Comparison of ENCODE assay signal across 28 cellular contexts in the genomic region with DNA sequence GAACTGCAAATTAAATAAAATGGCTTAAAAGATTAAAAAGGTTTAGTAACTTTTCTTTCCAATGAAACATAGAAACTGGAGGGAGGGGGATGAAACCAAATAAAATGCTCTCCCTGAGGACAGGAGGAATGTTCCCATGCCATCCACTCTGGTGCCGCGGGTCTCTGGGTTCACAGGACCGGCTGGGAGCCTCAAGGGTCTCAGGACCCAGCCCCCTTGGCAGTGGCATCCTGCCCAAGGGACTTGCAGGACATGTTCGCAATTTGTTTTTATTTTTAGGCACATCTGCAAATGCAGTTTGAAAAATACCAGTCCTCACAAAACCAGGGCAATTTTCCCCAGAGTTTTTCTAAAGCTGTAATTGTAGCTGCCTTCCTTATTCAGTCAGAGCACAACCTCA. TPM values are rescaled to one million over a fixed set of nuclear protein-coding genes. Genes with fewer than 3 reads are reported as not detected.
DNase-seq lines count a peak whose midpoint lies in the region; ATAC-seq, FAIRE-seq and TF ChIP-seq lines count a peak whose summit lies in the region.
"Had no signal": no experiment of that assay in that cellular context is flagged by ENCODE, and none has a peak within 500 bp of the region (broad histone marks: within the 10 kb centered on the region; RNA-seq: fewer than 3 reads in every experiment).

No MANE protein-coding gene starts in this region.

- H4K20me1 ChIP-seq in astrocyte (ENCODE audit: insufficient read depth, low read length) = peaks cover 3% of the 10 kb centered on the region

- H3K36me3 Mint-ChIP-seq in astrocyte (ENCODE audit: low read depth, unreplicated experiment) (peaks cover 2% of the 10 kb centered on the region), nephron progenitor cell (ENCODE audit: low read depth) (peaks cover 21% of the 10 kb centered on the region)
- no peaks in the 10 kb centered on the region for H3K36me3 Mint-ChIP-seq in activated CD4-positive, alpha-beta memory T cell treated with anti-CD3 and anti-CD28 coated beads, Interleukin-2, amount 10 ng/mL, durations not matched to agents 7 days and 5 days (ENCODE audit: low read depth)
- H3K36me3 Mint-ChIP-seq: CD4-positive, CD25-positive, alpha-beta regulatory T cell had no signal

- peaks cover 15% of the 10 kb centered on the region for H3K4me1 Mint-ChIP-seq in astrocyte (ENCODE audit: low read depth, unreplicated experiment)
- peaks cover 33% of the 10 kb centered on the region for H3K4me1 Mint-ChIP-seq in nephron progenitor cell
- peaks cover 1% of the 10 kb centered on the region for H3K4me1 Mint-ChIP-seq in activated CD4-positive, alpha-beta memory T cell treated with anti-CD3 and anti-CD28 coated beads, Interleukin-2, amount 10 ng/mL, durations not matched to agents 7 days and 5 days
- H3K4me1 Mint-ChIP-seq: CD4-positive, CD25-positive, alpha-beta regulatory T cell had no signal

- H3K27me3 Mint-ChIP-seq in astrocyte (ENCODE audit: low read depth, unreplicated experiment) (no peaks in the 10 kb centered on the region), nephron progenitor cell (ENCODE audit: low read depth, poor library complexity) (no peaks in the 10 kb centered on the region)
- no peaks in the 10 kb centered on the region for H3K27me3 Mint-ChIP-seq in activated CD4-positive, alpha-beta memory T cell treated with anti-CD3 and anti-CD28 coated beads, Interleukin-2, amount 10 ng/mL, durations not matched to agents 7 days and 5 days
- H3K27me3 Mint-ChIP-seq: CD4-positive, CD25-positive, alpha-beta regulatory T cell had no signal

- H3K9ac ChIP-seq in astrocyte (ENCODE audit: low read length) = no peak overlapping the region

- POLR2A ChIA-PET in activated CD4-positive, alpha-beta memory T cell treated with anti-CD3 and anti-CD28 coated beads, Interleukin-2, amount 10 ng/mL, durations not matched to agents 7 days and 5 days (lab: Charles Lee) = interaction anchor here (0.6 kb wide), 2 partner anchors 85 to 1051 kb away, joined by 3 read pairs; no protein-coding TSS in a partner anchor

- CTCF ChIA-PET in activated CD4-positive, alpha-beta memory T cell treated with anti-CD3 and anti-CD28 coated beads, Interleukin-2, amount 10 ng/mL, durations not matched to agents 7 days and 5 days (lab: Charles Lee) = interaction anchor here (1.4 to 2.0 kb wide), 3 partner anchors 26 to 110 kb away, joined by 3 to 9 read pairs (median 3); a partner anchor contains a TSS

- no peaks in the 10 kb centered on the region for H3K36me3 ChIP-seq in astrocyte (ENCODE audit: insufficient read depth, low read length)
- H3K36me3 ChIP-seq: BE2C, MG63 had no signal

- H3K4me3 ChIP-seq in astrocyte (ENCODE audit: insufficient read depth, low read depth, low read length) = no peak overlapping the region
- H3K4me3 ChIP-seq: MG63 had no signal

- no peaks in the 10 kb centered on the region for H3K27me3 ChIP-seq in astrocyte (ENCODE audit: insufficient read depth, low read length)
- H3K27me3 ChIP-seq: BE2C, MG63 had no signal

- H2AFZ ChIP-seq in astrocyte (ENCODE audit: low read depth, low read length) = no peak overlapping the region

- H3K4me1 ChIP-seq in astrocyte (ENCODE audit: insufficient read depth, low read length) = no peaks in the 10 kb centered on the region
- H3K4me1 ChIP-seq: BE2C had no signal

- DNase-seq in activated effector memory CD4-positive, alpha-beta T cell treated with anti-CD3 and anti-CD28 coated beads, Interleukin-2, amount 50 U/mL, for 16 hours = peak; percentile 42
- no peak for DNase-seq in activated effector memory CD4-positive, alpha-beta T cell treated with Interleukin-2 at 50 U/mL for 16 hours
- DNase-seq in astrocyte (ENCODE audit: low read depth) = no peak
- no peak for DNase-seq in nephron progenitor cell
- DNase-seq in NCI-H1930 (lab: John Stamatoyannopoulos, UW) = no peak
- DNase-seq in NCI-H345 treated with DMSO at 0.1 percent for 48 hours (lab: John Stamatoyannopoulos, UW; ENCODE audit: unreplicated experiment) = no peak
- no peak for DNase-seq in activated CD4-positive, alpha-beta memory T cell treated with anti-CD3 and anti-CD28 coated beads, Interleukin-2, amount 10 ng/mL, durations not matched to agents 7 days and 5 days
- DNase-seq: ACHN; BE2C; CD4-positive, CD25-positive, alpha-beta regulatory T cell; DMS153; DND-41; IMR-90; KG1; MG63; NCI-H1105 treated with DMSO at 0.1 percent for 48 hours; NCI-H146; NCI-H2029 treated with DMSO at 0.1 percent for 48 hours; NCI-H2171; NCI-H226; NCI-H510A treated with DMSO at 0.1 percent for 48 hours; NCI-H748 treated with DMSO at 0.1 percent for 48 hours; RPMI8226; SHP77 treated with DMSO at 0.1 percent for 48 hours had no signal

- ATAC-seq in HG03342 (IDR thresholded peaks at IDR 0.05; ENCODE audit: unreplicated experiment) = no peak

- peak overlapping the region; percentile 26 for H3K27ac Mint-ChIP-seq in astrocyte (ENCODE audit: unreplicated experiment)
- peak overlapping the region; percentile 64 for H3K27ac Mint-ChIP-seq in nephron progenitor cell
- H3K27ac Mint-ChIP-seq in activated CD4-positive, alpha-beta memory T cell treated with anti-CD3 and anti-CD28 coated beads, Interleukin-2, amount 10 ng/mL, durations not matched to agents 7 days and 5 days = no peak overlapping the region
- H3K27ac Mint-ChIP-seq: CD4-positive, CD25-positive, alpha-beta regulatory T cell had no signal

- H3K4me3 Mint-ChIP-seq in astrocyte (ENCODE audit: unreplicated experiment) (no peak overlapping the region), nephron progenitor cell (no peak overlapping the region)
- H3K4me3 Mint-ChIP-seq in activated CD4-positive, alpha-beta memory T cell treated with anti-CD3 and anti-CD28 coated beads, Interleukin-2, amount 10 ng/mL, durations not matched to agents 7 days and 5 days = no peak overlapping the region
- H3K4me3 Mint-ChIP-seq: CD4-positive, CD25-positive, alpha-beta regulatory T cell had no signal

- no peaks in the 10 kb centered on the region for H3K9me3 ChIP-seq in astrocyte (ENCODE audit: insufficient read depth, low read depth, low read length)
- H3K9me3 ChIP-seq: BE2C, MG63 had no signal

- H3K27ac ChIP-seq in astrocyte (ENCODE audit: low read depth, low read length) = no peak overlapping the region
- H3K27ac ChIP-seq: 22Rv1 had no signal

- H3K4me2 ChIP-seq in astrocyte (ENCODE audit: low read length) = peak overlapping the region; percentile 55

- TF ChIP-seq CTCF in astrocyte (IDR thresholded peaks at IDR 0.05; ENCODE audit: insufficient read depth, low read depth, low read length) (no peak), nephron progenitor cell (IDR thresholded peaks at IDR 0.05) (no peak)

- H3K79me2 ChIP-seq in astrocyte (ENCODE audit: insufficient read depth, low read length) = peaks cover 6% of the 10 kb centered on the region

- no peak for FAIRE-seq in astrocyte (lab: Jason Lieb, UNC)
- FAIRE-seq: GM19239, H54 had no signal

- H3K9me3 Mint-ChIP-seq in astrocyte (ENCODE audit: unreplicated experiment) = no peaks in the 10 kb centered on the region
- H3K9me3 Mint-ChIP-seq in nephron progenitor cell = no peaks in the 10 kb centered on the region
- H3K9me3 Mint-ChIP-seq in activated CD4-positive, alpha-beta memory T cell treated with anti-CD3 and anti-CD28 coated beads, Interleukin-2, amount 10 ng/mL, durations not matched to agents 7 days and 5 days = no peaks in the 10 kb centered on the region
- H3K9me3 Mint-ChIP-seq: CD4-positive, CD25-positive, alpha-beta regulatory T cell had no signal

RNA-seq across cellular contexts. Expression of a gene that starts 7.5 kb away (rescaled TPM):
- 3.7 and 4.4 TPM in 2 replicates for total RNA-seq in astrocyte
- total RNA-seq in activated CD4-positive, alpha-beta memory T cell treated with anti-CD3 and anti-CD28 coated beads, Interleukin-2, amount 10 ng/mL, durations not matched to agents 7 days and 5 days = 1 to 10 TPM; 2.3 to 2.5 TPM
